ENCODE assay signal across 8 cellular contexts in genomic region chrX:7987993-7988759, GRCh38.
DNase-seq lines count a peak whose midpoint lies in the region; FAIRE-seq and TF ChIP-seq lines count a peak whose summit lies in the region.
"Not testable (repeated sequence)": the region's sequence is repeated elsewhere in the genome, so short reads cannot be mapped to it uniquely, and the experiment has no call there.

No MANE protein-coding gene starts in this region.

- not testable (repeated sequence) for H4K20me1 ChIP-seq in astrocyte (ENCODE audit: insufficient read depth, low read length); endothelial cell of umbilical vein (replicated peaks; ENCODE audit: control insufficient read depth, extremely low read depth, insufficient read depth, low read length)

- not testable (repeated sequence) for TF ChIP-seq POLR2A in endothelial cell of umbilical vein (IDR thresholded peaks at IDR 0.05; ENCODE audit: low read depth, low read length)

- H3K9me3 Mint-ChIP-seq in astrocyte (ENCODE audit: unreplicated experiment) = not testable (repeated sequence)

- BruUV-seq in endothelial cell of umbilical vein (replicated peaks; lab: Mats Ljungman, UMichigan) = not testable (repeated sequence)

- H3K36me3 ChIP-seq in astrocyte (ENCODE audit: insufficient read depth, low read length); endothelial cell of umbilical vein (ENCODE audit: control insufficient read depth in 2 of 2, extremely low read depth in 1 of 2, insufficient read depth in 2 of 2, low read length in 2 of 2): not testable (repeated sequence)

- not testable (repeated sequence) for H3K79me2 ChIP-seq in astrocyte (ENCODE audit: insufficient read depth, low read length); endothelial cell of umbilical vein (ENCODE audit: control insufficient read depth, insufficient read depth, low read length)

- CTCF ChIA-PET in endothelial cell of umbilical vein (lab: Charles Lee) = not testable (repeated sequence)

- H3K9ac ChIP-seq in astrocyte (ENCODE audit: low read length) = peak overlapping the region; percentile 71
- H3K9ac ChIP-seq in endothelial cell of umbilical vein (replicated peaks; ENCODE audit: extremely low read depth, insufficient read depth, low read length) = not testable (repeated sequence)

- DNase-seq in ACHN (peak; percentile 2), GM04504 (ENCODE audit: low read depth) (peak; percentile 12), HFF-Myc (ENCODE audit: extremely low read depth, low read depth) (peak; percentile 25), NCI-H226 (peak; percentile 62), astrocyte (ENCODE audit: low read depth) (peak; percentile 87), skeletal muscle cell (ENCODE audit: low read depth) (peak; percentile 25)
- not testable (repeated sequence) for DNase-seq in endothelial cell of umbilical vein (ENCODE audit: low read depth, low spot score)

- peak overlapping the region; percentile 60 for H3K4me2 ChIP-seq in astrocyte (ENCODE audit: low read length)
- H3K4me2 ChIP-seq in endothelial cell of umbilical vein (ENCODE audit: insufficient read depth, low read length) = not testable (repeated sequence)

- intact Hi-C loops in endothelial cell of umbilical vein (cut with micrococcal nuclease) = not testable (repeated sequence)

- not testable (repeated sequence) for H3K27me3 Mint-ChIP-seq in astrocyte (ENCODE audit: low read depth, unreplicated experiment)

- dilution Hi-C loops in endothelial cell of umbilical vein (cut with MboI; ENCODE audit: extremely low pct_ligation_motif_present, low sequenced_read_pairs) = not testable (repeated sequence)

- H3K4me3 ChIP-seq in HFF-Myc (replicated peaks; ENCODE audit: low read depth, low read length); endothelial cell of umbilical vein (replicated peaks in 1 of 3; ENCODE audit: insufficient read depth in 1 of 3, low read depth in 1 of 3, low read length in 3 of 3); skeletal muscle cell (ENCODE audit: low read depth, low read length): not testable (repeated sequence)
- H3K4me3 ChIP-seq in astrocyte (ENCODE audit: insufficient read depth, low read depth, low read length) = peak overlapping the region; percentile 3

- not testable (repeated sequence) for TF ChIP-seq CTCF in HFF-Myc (IDR thresholded peaks at IDR 0.05; ENCODE audit: low read depth, low read length, missing control alignments); astrocyte (IDR thresholded peaks at IDR 0.05; ENCODE audit: insufficient read depth, low read depth, low read length); endothelial cell of umbilical vein (IDR thresholded peaks at IDR 0.05; ENCODE audit: extremely low read depth in 1 of 2, insufficient read depth in 1 of 2, low read depth in 1 of 2, low read length in 2 of 2)

- peak overlapping the region; percentile 93 for H3K27ac Mint-ChIP-seq in astrocyte (ENCODE audit: unreplicated experiment)

- FAIRE-seq in astrocyte (lab: Jason Lieb, UNC) (peak; percentile 100), endothelial cell of umbilical vein (lab: Jason Lieb, UNC) (peak; percentile 95), islet of Langerhans (lab: Jason Lieb, UNC) (peak; percentile 78)

- H3K4me1 Mint-ChIP-seq in astrocyte (ENCODE audit: low read depth, unreplicated experiment) = peaks cover 31% of the 10 kb centered on the region

- not testable (repeated sequence) for H3K4me3 Mint-ChIP-seq in astrocyte (ENCODE audit: unreplicated experiment)

- H3K27me3 ChIP-seq in astrocyte (ENCODE audit: insufficient read depth, low read length); endothelial cell of umbilical vein (ENCODE audit: control insufficient read depth in 2 of 2, insufficient read depth in 2 of 2, low read length in 2 of 2): not testable (repeated sequence)

- H3K9me1 ChIP-seq in endothelial cell of umbilical vein (replicated peaks; ENCODE audit: control insufficient read depth, extremely low read depth, insufficient read depth, low read length) = not testable (repeated sequence)

- in situ Hi-C loops in ACHN (cut with HindIII; ENCODE audit: low pct_ligation_motif_present, low pct_unique_long_range_greater_than_20kb, low sequenced_read_pairs) = not testable (repeated sequence)

- not testable (repeated sequence) for H3K36me3 Mint-ChIP-seq in astrocyte (ENCODE audit: low read depth, unreplicated experiment)

- peaks cover 22% of the 10 kb centered on the region for H3K4me1 ChIP-seq in astrocyte (ENCODE audit: insufficient read depth, low read length)
- not testable (repeated sequence) for H3K4me1 ChIP-seq in endothelial cell of umbilical vein (ENCODE audit: control insufficient read depth, extremely low read depth, insufficient read depth, low read length)

- H3K27ac ChIP-seq in astrocyte (ENCODE audit: low read depth, low read length) (peak overlapping the region; percentile 91), endothelial cell of umbilical vein (ENCODE audit: insufficient read depth, low read depth, low read length) (peak overlapping the region; percentile 7)

- POLR2A ChIA-PET in endothelial cell of umbilical vein (lab: Charles Lee) = not testable (repeated sequence)

- H3K9me3 ChIP-seq in astrocyte (ENCODE audit: insufficient read depth, low read depth, low read length); endothelial cell of umbilical vein (replicated peaks; ENCODE audit: control insufficient read depth, insufficient read depth, low read length): not testable (repeated sequence)

- not testable (repeated sequence) for H2AFZ ChIP-seq in astrocyte (ENCODE audit: low read depth, low read length); endothelial cell of umbilical vein (ENCODE audit: low read depth, low read length)
